ENCODE assay signal across 9 cellular contexts in the genomic region with DNA sequence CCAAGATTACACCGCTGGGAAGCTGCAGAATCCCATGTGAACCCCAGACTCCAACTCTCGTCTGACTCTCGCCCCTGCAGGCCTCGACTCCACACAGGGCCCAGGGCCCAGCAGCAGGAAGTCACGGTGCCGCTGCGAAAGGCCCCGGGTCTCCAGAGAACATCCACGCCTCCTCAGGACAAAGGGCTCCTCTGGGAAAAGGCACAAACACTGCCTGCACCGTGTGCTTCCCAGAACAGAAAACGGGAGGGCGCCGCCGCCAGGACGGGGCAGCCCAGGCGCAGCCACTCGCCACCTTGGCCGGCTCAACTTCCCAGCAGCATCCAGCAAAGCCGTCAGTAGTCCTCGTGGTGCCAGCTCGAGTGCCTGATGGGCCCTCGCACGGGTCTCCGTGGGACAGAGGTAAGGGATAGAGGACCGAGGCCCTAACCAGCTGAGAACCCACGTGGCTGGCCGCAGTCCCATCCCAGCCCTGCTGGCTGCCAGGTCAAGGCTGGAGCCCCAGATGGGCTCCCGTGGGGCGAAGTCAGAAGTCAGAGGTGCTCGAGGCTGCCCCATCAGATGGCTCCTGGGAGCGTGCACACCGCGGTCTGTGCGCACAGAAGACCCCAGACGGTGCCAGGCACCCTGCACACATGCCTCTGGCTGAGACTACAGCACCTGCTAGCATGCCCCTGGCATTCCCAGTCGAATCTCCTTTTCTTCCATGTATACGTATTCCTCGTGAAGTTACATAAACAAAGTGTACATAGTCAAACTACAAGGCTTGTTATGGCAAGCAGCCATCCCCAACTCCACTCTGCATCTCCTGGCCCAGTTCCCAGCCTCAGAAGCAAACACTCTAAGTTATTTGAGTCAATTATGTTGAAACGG.
DNase-seq lines count a peak whose midpoint lies in the region; ATAC-seq and TF ChIP-seq lines count a peak whose summit lies in the region.
"Had no signal": no experiment of that assay in that cellular context is flagged by ENCODE, and none has a peak within 500 bp of the region (broad histone marks: within the 10 kb centered on the region; RNA-seq: fewer than 3 reads in every experiment).

No MANE protein-coding gene starts in this region.

- no peaks in the 10 kb centered on the region for H3K9me3 ChIP-seq in esophagus muscularis mucosa

- H3K4me3 ChIP-seq in esophagus muscularis mucosa (no peak overlapping the region), retinal pigment epithelial cell (ENCODE audit: low read length) (no peak overlapping the region)

- intact Hi-C loops in esophagus muscularis mucosa (cut with DNase I) = no loop called here

- peaks cover 0 to 10% (median 0%) of the 10 kb centered on the region in 4 donors for H3K36me3 ChIP-seq in esophagus muscularis mucosa

- H3K27me3 ChIP-seq in esophagus muscularis mucosa = no peaks in the 10 kb centered on the region

- TF ChIP-seq CTCF in esophagus muscularis mucosa (IDR thresholded peaks at IDR 0.05) (no peak), retinal pigment epithelial cell (conservative IDR thresholded peaks at IDR 0.05; ENCODE audit: low read depth, low read length) (no peak)

- no peak for TF ChIP-seq EP300 in esophagus muscularis mucosa (IDR thresholded peaks at IDR 0.05)

- peaks cover 36 to 51% (median 40%) of the 10 kb centered on the region in 4 donors for H3K4me1 ChIP-seq in esophagus muscularis mucosa

- no peak for TF ChIP-seq POLR2A in esophagus muscularis mucosa (IDR thresholded peaks at IDR 0.05; ENCODE audit: low read depth)

- WGBS in esophagus muscularis mucosa = 39% methylated on average over 9 of the region's 39 CpGs

- DNase-seq in Daoy (ENCODE audit: low read depth) (peak; percentile 57), NCI-H345 treated with DMSO at 0.1 percent for 48 hours (lab: John Stamatoyannopoulos, UW; ENCODE audit: unreplicated experiment) (peak; percentile 90), esophagus muscularis mucosa (ENCODE audit: extremely low spot score) (no peak), retinal pigment epithelial cell (ENCODE audit: low read depth) (peak; percentile 76), SKM-1 treated with dmso at 0.1 percent for 144 hours (lab: John Stamatoyannopoulos, UW; ENCODE audit: unreplicated experiment) (no peak)
- DNase-seq: activated CD4-positive, alpha-beta memory T cell treated with anti-CD3 and anti-CD28 coated beads, Interleukin-2, amount 10 ng/mL, durations not matched to agents 7 days and 5 days had no signal

- peak overlapping the region; percentile 38 to 66 (median 55) for H3K27ac ChIP-seq in esophagus muscularis mucosa (replicated peaks in 1 of 4)

- ATAC-seq in HG03342 (IDR thresholded peaks at IDR 0.05; ENCODE audit: unreplicated experiment) (no peak), HG02938 (IDR thresholded peaks at IDR 0.05; ENCODE audit: unreplicated experiment) (no peak), HG03095 (IDR thresholded peaks at IDR 0.05; ENCODE audit: unreplicated experiment) (no peak)

Comparison
In these comparisons a context has a peak if more than half of its experiments do, and no peak if none do; other contexts are left out.
1. DNase-seq: peak in Daoy (single experiment), NCI-H345 treated with DMSO at 0.1 percent for 48 hours (single experiment) and retinal pigment epithelial cell (single experiment); none in esophagus muscularis mucosa (single experiment) and SKM-1 treated with dmso at 0.1 percent for 144 hours (single experiment).